In the genomic region with DNA sequence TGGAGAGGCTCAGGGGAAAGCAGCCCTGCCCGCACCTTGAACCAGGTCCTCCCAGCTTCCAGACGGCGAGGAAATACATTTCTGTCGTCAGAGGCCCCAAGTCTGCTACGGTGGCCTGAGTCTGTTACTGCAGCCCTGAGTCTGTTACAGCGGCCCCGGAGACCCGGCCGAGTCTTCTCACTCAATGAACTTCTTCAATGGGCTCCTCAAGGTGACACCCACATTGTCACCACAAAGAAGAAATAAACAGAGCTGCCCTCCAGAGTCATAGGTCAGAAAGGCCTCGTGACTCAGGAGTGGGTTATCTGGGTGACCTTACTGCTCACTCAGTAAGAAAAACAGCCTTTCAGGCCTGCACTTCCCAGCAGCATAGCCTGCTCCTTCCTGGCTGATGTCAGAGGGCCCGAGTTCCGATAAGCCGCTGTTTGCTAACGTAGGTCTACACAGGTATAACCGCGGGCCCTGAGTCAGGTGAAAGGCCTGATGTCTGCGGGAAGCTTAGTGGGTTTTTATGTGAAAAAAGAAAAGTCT, we compare ENCODE assay signal across 9 cellular contexts.
DNase-seq lines count a peak whose midpoint lies in the region; ATAC-seq and TF ChIP-seq lines count a peak whose summit lies in the region.
"Had no signal": no experiment of that assay in that cellular context is flagged by ENCODE, and none has a peak within 500 bp of the region (broad histone marks: within the 10 kb centered on the region; RNA-seq: fewer than 3 reads in every experiment).

No MANE protein-coding gene starts in this region.

- ATAC-seq in activated B cell treated with CpG ODN at 0.5 μM for 24 hours (ENCODE audit: low read depth) (no peak), left ventricle myocardium superior (no peak)

- peaks cover 90% of the 10 kb centered on the region for H3K4me1 Mint-ChIP-seq in activated B cell treated with CpG ODN at 0.5 μM for 24 hours
- H3K4me1 Mint-ChIP-seq in activated naive CD8-positive, alpha-beta T cell treated with anti-CD3 and anti-CD28 coated beads for 36 hours = peaks cover 69% of the 10 kb centered on the region

- peak overlapping the region; percentile 41 for H3K4me3 Mint-ChIP-seq in activated B cell treated with CpG ODN at 0.5 μM for 24 hours
- peak overlapping the region; percentile 66 for H3K4me3 Mint-ChIP-seq in activated naive CD8-positive, alpha-beta T cell treated with anti-CD3 and anti-CD28 coated beads for 36 hours

- H3K9me3 Mint-ChIP-seq in activated B cell treated with CpG ODN at 0.5 μM for 24 hours = no peaks in the 10 kb centered on the region
- peaks cover 4% of the 10 kb centered on the region for H3K9me3 Mint-ChIP-seq in activated naive CD8-positive, alpha-beta T cell treated with anti-CD3 and anti-CD28 coated beads for 36 hours

- peak overlapping the region; percentile 89 for H3K27ac Mint-ChIP-seq in activated B cell treated with CpG ODN at 0.5 μM for 24 hours
- H3K27ac Mint-ChIP-seq in activated naive CD8-positive, alpha-beta T cell treated with anti-CD3 and anti-CD28 coated beads for 36 hours = peak overlapping the region; percentile 96

- CTCF ChIA-PET in activated B cell treated with CpG ODN at 0.5 μM for 24 hours (lab: Charles Lee) = interaction anchor here (1.2 to 8.4 kb wide), 10 partner anchors 9 to 255 kb away, joined by 3 to 342 read pairs (median 19); no protein-coding TSS in a partner anchor

- POLR2A ChIA-PET in activated B cell treated with CpG ODN at 0.5 μM for 24 hours (lab: Charles Lee) = interaction anchor here (0.6 to 4.9 kb wide), 14 partner anchors 9 to 994 kb away, joined by 3 to 45 read pairs (median 4); a partner anchor contains a TSS

- TF ChIP-seq CTCF in GM12872 (IDR thresholded peaks at IDR 0.05; ENCODE audit: insufficient read depth, low read depth, low read length) (peak; percentile 33; the same call in 2 of the 3 replicates), activated B cell treated with CpG ODN at 0.5 μM for 24 hours (IDR thresholded peaks at IDR 0.05) (no peak), GM13976 (IDR thresholded peaks at IDR 0.05; ENCODE audit: borderline replicate concordance, control extremely low read depth, extremely low read depth, insufficient read depth, missing control alignments) (no peak)

- in situ Hi-C loops in GM13976 (cut with MboI; ENCODE audit: low sequenced_read_pairs, unreplicated experiment) = loop anchor here (10.0 kb wide), 1 partner anchor 50 kb away; no protein-coding TSS in a partner anchor

- no peaks in the 10 kb centered on the region for H3K36me3 Mint-ChIP-seq in activated B cell treated with CpG ODN at 0.5 μM for 24 hours (ENCODE audit: low read depth)
- H3K36me3 Mint-ChIP-seq in activated naive CD8-positive, alpha-beta T cell treated with anti-CD3 and anti-CD28 coated beads for 36 hours = peaks cover 4% of the 10 kb centered on the region

- H3K27me3 Mint-ChIP-seq in activated B cell treated with CpG ODN at 0.5 μM for 24 hours = no peaks in the 10 kb centered on the region
- H3K27me3 Mint-ChIP-seq in activated naive CD8-positive, alpha-beta T cell treated with anti-CD3 and anti-CD28 coated beads for 36 hours = no peaks in the 10 kb centered on the region

- intact Hi-C loops in activated B cell treated with CpG ODN at 0.5 μM for 24 hours (cut with micrococcal nuclease) = loop anchor here (1.0 to 10.0 kb wide), 3 partner anchors 80 to 1240 kb away; a partner anchor contains a TSS
- intact Hi-C loops in left ventricle myocardium superior (cut with micrococcal nuclease) = loop anchor here (10.0 kb wide), 1 partner anchor 160 kb away; no protein-coding TSS in a partner anchor

- DNase-seq in activated B cell treated with CpG ODN at 0.5 μM for 24 hours = no peak
- peak; percentile 81 for DNase-seq in activated naive CD8-positive, alpha-beta T cell treated with anti-CD3 and anti-CD28 coated beads for 36 hours
- DNase-seq in stimulated activated CD4-positive, alpha-beta T cell treated with anti-CD3 and anti-CD28 coated beads, Interleukin-4, amount 100 ng/mL, for 1 hour = peak; percentile 70
- no peak for DNase-seq in GM13976 (ENCODE audit: low spot score)
- DNase-seq in DMS79 treated with DMSO at 0.1 percent for 48 hours (lab: John Stamatoyannopoulos, UW) = no peak
- no peak for DNase-seq in left ventricle myocardium superior
- DNase-seq in NCI-H446 (lab: John Stamatoyannopoulos, UW) = no peak
- DNase-seq: NCI-H510A had no signal

Comparison
In these comparisons a context has a peak if more than half of its experiments do, and no peak if none do; other contexts are left out.
1. DNase-seq: peak in activated naive CD8-positive, alpha-beta T cell treated with anti-CD3 and anti-CD28 coated beads for 36 hours (single experiment) and stimulated activated CD4-positive, alpha-beta T cell treated with anti-CD3 and anti-CD28 coated beads, Interleukin-4, amount 100 ng/mL, for 1 hour (single experiment); none in activated B cell treated with CpG ODN at 0.5 μM for 24 hours (single experiment), GM13976 (single experiment), DMS79 treated with DMSO at 0.1 percent for 48 hours (single experiment), left ventricle myocardium superior (single experiment) and NCI-H446 (0 of 2).